ENCODE assay signal across 12 cellular contexts in the genomic region with DNA sequence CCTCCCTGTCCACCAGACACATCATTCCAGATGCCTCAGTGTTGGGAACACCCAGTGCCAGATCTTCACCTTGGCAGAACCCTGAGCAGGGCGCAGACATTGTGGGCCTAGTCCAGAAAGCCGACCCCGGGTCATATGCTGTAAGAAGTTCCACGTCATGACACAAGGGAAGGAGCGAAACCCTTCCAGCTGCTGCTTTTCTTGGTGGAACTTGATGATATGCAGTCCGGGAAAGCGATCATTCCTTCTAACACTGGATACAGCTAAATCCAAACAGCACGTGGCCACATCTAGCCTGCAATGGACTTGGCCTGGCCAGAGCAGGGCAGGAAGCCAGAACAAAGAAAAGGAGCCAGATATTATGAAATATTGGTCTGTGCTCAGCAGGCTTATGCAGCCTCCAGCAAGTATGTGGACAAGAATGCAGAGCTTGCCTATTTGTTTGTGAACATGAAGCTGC. TPM values are rescaled to one million over a fixed set of nuclear protein-coding genes. Genes with fewer than 3 reads are reported as not detected.
A peak's percentile ranks its signal among the peaks of the same experiment; 100 is the strongest.
DNase-seq lines count a peak whose midpoint lies in the region; ATAC-seq, FAIRE-seq and TF ChIP-seq lines count a peak whose summit lies in the region.
"Had no signal": no experiment of that assay in that cellular context is flagged by ENCODE, and none has a peak within 500 bp of the region (broad histone marks: within the 10 kb centered on the region; RNA-seq: fewer than 3 reads in every experiment).

No MANE protein-coding gene starts in this region.

- TF ChIP-seq POLR2A in HepG2 (IDR thresholded peaks at IDR 0.05; ENCODE audit: insufficient read depth in 1 of 2, low read depth in 2 of 2, low read length in 2 of 2): no peak

- H3K9me3 ChIP-seq in HepG2 (ENCODE audit: low read length) (no peaks in the 10 kb centered on the region), skeletal muscle tissue (ENCODE audit: control insufficient read depth in 3 of 3, low read length in 3 of 3) (peaks cover 0 to 2% (median 0%) of the 10 kb centered on the region in 3 donors)

- H3K4me3 ChIP-seq in dorsolateral prefrontal cortex (peak overlapping the region in 1 of 59 donors; percentile 2), HepG2 (replicated peaks in 1 of 3; ENCODE audit: insufficient read depth in 1 of 3, low read depth in 2 of 3, low read length in 3 of 3) (no peak overlapping the region), skeletal muscle tissue (ENCODE audit: low read length in 3 of 3) (peak overlapping the region; percentile 46 to 54 (median 49))

- ATAC-seq in HepG2: peak; percentile 98
- ATAC-seq in GM18520 (IDR thresholded peaks at IDR 0.05; ENCODE audit: unreplicated experiment): no peak
- no peak for ATAC-seq in HG03460 (IDR thresholded peaks at IDR 0.05; ENCODE audit: unreplicated experiment)
- ATAC-seq: T-helper 17 cell had no signal

- TF ChIP-seq CTCF in dorsolateral prefrontal cortex (IDR thresholded peaks at IDR 0.05 in 54 of 56, conservative IDR thresholded peaks at IDR 0.05 in 2 of 56; ENCODE audit: low read depth in 1 of 56, partially characterized antibody in 56 of 56): no peak
- TF ChIP-seq CTCF in HepG2 (CRISPR knock-in tag; IDR thresholded peaks at IDR 0.05): no peak

- peak; percentile 61 for DNase-seq in HuH-7.5 (ENCODE audit: low spot score)
- DNase-seq in dorsolateral prefrontal cortex: peak in 5 of 10 donors; percentile 14 to 87 (median 42)
- DNase-seq in HepG2 (ENCODE audit: low spot score): peak; percentile 77
- no peak for DNase-seq in stimulated activated CD4-positive, alpha-beta T cell treated with anti-CD3 and anti-CD28 coated beads, Interleukin-1b, Interleukin-23, amount 100 ng/mL, for 48 hours
- DNase-seq in NCI-H2029 treated with DMSO at 0.1 percent for 48 hours (lab: John Stamatoyannopoulos, UW): no peak
- DNase-seq: activated naive CD4-positive, alpha-beta T cell treated with anti-CD3 and anti-CD28 coated beads, Interleukin-2, amount 10 ng/mL, durations not matched to agents 7 days and 5 days; NCI-H2081; T-helper 17 cell had no signal

- H2AFZ ChIP-seq in HepG2 (ENCODE audit: low read length): no peak overlapping the region

- no peak for TF ChIP-seq RAD21 in HepG2 (CRISPR knock-in tag; IDR thresholded peaks at IDR 0.05)

- peaks cover 15% of the 10 kb centered on the region for H3K4me1 ChIP-seq in HepG2 (ENCODE audit: insufficient read depth, low read length)
- H3K4me1 ChIP-seq in skeletal muscle tissue (ENCODE audit: control insufficient read depth in 3 of 3, insufficient read depth in 3 of 3, low read length in 3 of 3): peaks cover 30 to 41% (median 40%) of the 10 kb centered on the region in 3 donors

- H3K9ac ChIP-seq in HepG2 (ENCODE audit: insufficient read depth, low read depth, low read length) (no peak overlapping the region), skeletal muscle tissue (ENCODE audit: low read depth in 1 of 3, low read length in 3 of 3) (peak overlapping the region; percentile 28 to 69 (median 44))

- H4K20me1 ChIP-seq in HepG2 (ENCODE audit: insufficient read depth, low read length): no peaks in the 10 kb centered on the region

- H3K4me2 ChIP-seq in HepG2 (ENCODE audit: low read depth, low read length): peak overlapping the region; percentile 2; the same call in 1 of the 2 replicates

- TF ChIP-seq EP300 in HepG2 (IDR thresholded peaks at IDR 0.05; ENCODE audit: low read depth in 2 of 2, low read length in 2 of 2) (no peak), HepG2 (CRISPR knock-in tag; IDR thresholded peaks at IDR 0.05; ENCODE audit: borderline replicate concordance) (no peak)

- CTCF ChIA-PET in HepG2 (lab: Yijun Ruan, JAX; ENCODE audit: low intra/inter-chr PET ratio, low total read pairs): no interaction called here

- H3K27me3 ChIP-seq in dorsolateral prefrontal cortex (no peaks in the 10 kb centered on the region), HepG2 (ENCODE audit: control insufficient read depth in 1 of 2, insufficient read depth in 2 of 2, low read length in 2 of 2) (peaks cover 4 to 18% of the 10 kb centered on the region in 2 experiments; a peak in 4 of 5 replicates), skeletal muscle tissue (ENCODE audit: control insufficient read depth in 3 of 3, insufficient read depth in 3 of 3, low read length in 3 of 3) (no peaks in the 10 kb centered on the region)

- H3K79me2 ChIP-seq in HepG2 (ENCODE audit: insufficient read depth, low read length): no peaks in the 10 kb centered on the region

- BruUV-seq in HepG2 (replicated peaks; lab: Mats Ljungman, UMichigan): no TSS peak

- H3K27ac ChIP-seq in dorsolateral prefrontal cortex (peak overlapping the region in 38 of 59 donors; percentile 3 to 81 (median 44)), HepG2 (ENCODE audit: extremely low read length, insufficient read depth, low read length) (no peak overlapping the region), skeletal muscle tissue (ENCODE audit: low read depth, low read length) (peak overlapping the region; percentile 56)

- no peaks in the 10 kb centered on the region for H3K36me3 ChIP-seq in HepG2 (replicated peaks in 1 of 2; ENCODE audit: control insufficient read depth in 1 of 2, insufficient read depth in 2 of 2, low read length in 2 of 2)
- H3K36me3 ChIP-seq in skeletal muscle tissue (ENCODE audit: control insufficient read depth in 3 of 3, insufficient read depth in 3 of 3, low read length in 3 of 3): no peaks in the 10 kb centered on the region

- peak; percentile 57 for FAIRE-seq in HepG2 (lab: Jason Lieb, UNC)
- FAIRE-seq: keratinocyte had no signal

- intact Hi-C loops in dorsolateral prefrontal cortex (cut with DNase I) (no loop called here), HepG2 (cut with micrococcal nuclease; ENCODE audit: unreplicated experiment) (no loop called here)

- in situ Hi-C loops in HepG2 (cut with HindIII; ENCODE audit: extremely low pct_ligation_motif_present, low pct_unique_long_range_greater_than_20kb): no loop called here

- POLR2A ChIA-PET in HepG2 (lab: Yijun Ruan, JAX): no interaction called here

- WGBS in HepG2 (ENCODE audit: low lambda C conversion rate): 4% methylated on average over 3 of the region's 8 CpGs

TF ChIP-seq in HepG2, 621 proteins besides CTCF, POLR2A, EP300 and RAD21 (continues in another document):
- no peak for TF ChIP-seq ZNF772 (CRISPR knock-in tag; IDR thresholded peaks at IDR 0.05)
- TF ChIP-seq, protein P1, sequence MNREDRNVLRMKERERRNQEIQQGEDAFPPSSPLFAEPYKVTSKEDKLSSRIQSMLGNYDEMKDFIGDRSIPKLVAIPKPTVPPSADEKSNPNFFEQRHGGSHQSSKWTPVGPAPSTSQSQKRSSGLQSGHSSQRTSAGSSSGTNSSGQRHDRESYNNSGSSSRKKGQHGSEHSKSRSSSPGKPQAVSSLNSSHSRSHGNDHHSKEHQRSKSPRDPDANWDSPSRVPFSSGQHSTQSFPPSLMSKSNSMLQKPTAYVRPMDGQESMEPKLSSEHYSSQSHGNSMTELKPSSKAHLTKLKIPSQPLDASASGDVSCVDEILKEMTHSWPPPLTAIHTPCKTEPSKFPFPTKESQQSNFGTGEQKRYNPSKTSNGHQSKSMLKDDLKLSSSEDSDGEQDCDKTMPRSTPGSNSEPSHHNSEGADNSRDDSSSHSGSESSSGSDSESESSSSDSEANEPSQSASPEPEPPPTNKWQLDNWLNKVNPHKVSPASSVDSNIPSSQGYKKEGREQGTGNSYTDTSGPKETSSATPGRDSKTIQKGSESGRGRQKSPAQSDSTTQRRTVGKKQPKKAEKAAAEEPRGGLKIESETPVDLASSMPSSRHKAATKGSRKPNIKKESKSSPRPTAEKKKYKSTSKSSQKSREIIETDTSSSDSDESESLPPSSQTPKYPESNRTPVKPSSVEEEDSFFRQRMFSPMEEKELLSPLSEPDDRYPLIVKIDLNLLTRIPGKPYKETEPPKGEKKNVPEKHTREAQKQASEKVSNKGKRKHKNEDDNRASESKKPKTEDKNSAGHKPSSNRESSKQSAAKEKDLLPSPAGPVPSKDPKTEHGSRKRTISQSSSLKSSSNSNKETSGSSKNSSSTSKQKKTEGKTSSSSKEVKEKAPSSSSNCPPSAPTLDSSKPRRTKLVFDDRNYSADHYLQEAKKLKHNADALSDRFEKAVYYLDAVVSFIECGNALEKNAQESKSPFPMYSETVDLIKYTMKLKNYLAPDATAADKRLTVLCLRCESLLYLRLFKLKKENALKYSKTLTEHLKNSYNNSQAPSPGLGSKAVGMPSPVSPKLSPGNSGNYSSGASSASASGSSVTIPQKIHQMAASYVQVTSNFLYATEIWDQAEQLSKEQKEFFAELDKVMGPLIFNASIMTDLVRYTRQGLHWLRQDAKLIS (CRISPR knock-in tag; IDR thresholded peaks at IDR 0.05): no peak
- peak; percentile 71 for TF ChIP-seq CEBPB (IDR thresholded peaks at IDR 0.05; ENCODE audit: borderline replicate concordance, low read depth, low read length)

RNA-seq across cellular contexts. Expression of a gene that starts 22.0 kb away (rescaled TPM):
- total RNA-seq in dorsolateral prefrontal cortex: 10 to 100 TPM in 113 of 120 experiments, 1 to 10 TPM in 7; 8.4 to 31.4 (median 14.8) TPM
- total RNA-seq in HepG2 (2016; rRNA removed; fragmentation: Illumina TruSeq; extraction: Trizol): not detected in 2 replicates
- total RNA-seq in HepG2 (2016; cell fraction: cytosol; rRNA removed; fragmentation: Illumina TruSeq; extraction: Trizol; ENCODE audit: low read depth): not detected in 2 replicates
- total RNA-seq in HepG2 (2016; cell fraction: insoluble cytoplasmic fraction; rRNA removed; fragmentation: Illumina TruSeq; extraction: Trizol): not detected in 2 replicates
- total RNA-seq in HepG2 (2016; cell fraction: membrane; rRNA removed; fragmentation: Illumina TruSeq; extraction: Trizol): not detected in 2 replicates
- not detected in 2 replicates for total RNA-seq in HepG2 (2016; cell fraction: nucleus; rRNA removed; fragmentation: Illumina TruSeq; extraction: Trizol)
- polyA plus RNA-seq in HepG2 (2011; rRNA removed): not detected in 2 replicates
- polyA plus RNA-seq in HepG2 (2011; cell fraction: cytosol; rRNA removed): not detected in 2 replicates
- not detected in 2 replicates for polyA plus RNA-seq in HepG2 (2011; cell fraction: nucleus; rRNA removed)
- not detected in 2 replicates for polyA plus RNA-seq in HepG2 (2012)
- polyA plus RNA-seq in HepG2 (2016; cell fraction: cytosol; fragmentation: Illumina TruSeq; extraction: Trizol; ENCODE audit: low read depth): not detected in 2 replicates
- not detected in 2 replicates for polyA plus RNA-seq in HepG2 (2016; cell fraction: insoluble cytoplasmic fraction; fragmentation: Illumina TruSeq; extraction: Trizol; ENCODE audit: low read depth)
- not detected in 2 replicates for polyA plus RNA-seq in HepG2 (2016; cell fraction: membrane; fragmentation: Illumina TruSeq; extraction: Trizol; ENCODE audit: low read depth)
- not detected in 2 replicates for polyA plus RNA-seq in HepG2 (2016; cell fraction: nucleus; fragmentation: Illumina TruSeq; extraction: Trizol; ENCODE audit: insufficient read depth, low read depth)
- polyA minus RNA-seq in HepG2 (2011; rRNA and poly(A)+ RNA removed; ENCODE audit: low replicate concordance): not detected in 2 replicates
- not detected in 2 replicates for polyA minus RNA-seq in HepG2 (2011; cell fraction: cytosol; rRNA and poly(A)+ RNA removed)
- not detected in 2 replicates for polyA minus RNA-seq in HepG2 (2011; cell fraction: nucleus; rRNA and poly(A)+ RNA removed)
- total RNA-seq in skeletal muscle tissue: 12.0 TPM
- total RNA-seq: T-helper 17 cell had no signal

Comparison
In these comparisons a context has a peak if more than half of its experiments do, and no peak if none do; other contexts are left out.
1. DNase-seq: peak in HuH-7.5 (single experiment) and HepG2 (single experiment); none in stimulated activated CD4-positive, alpha-beta T cell treated with anti-CD3 and anti-CD28 coated beads, Interleukin-1b, Interleukin-23, amount 100 ng/mL, for 48 hours (single experiment) and NCI-H2029 treated with DMSO at 0.1 percent for 48 hours (single experiment).
2. H3K4me3 ChIP-seq: peak in skeletal muscle tissue (3 of 3); none in HepG2 (0 of 3).
3. RNA of a gene that starts 22.0 kb away (total RNA-seq): 8.4 to 31.4 TPM in dorsolateral prefrontal cortex and 12.0 TPM in skeletal muscle tissue (single experiment); not detected in HepG2; every median in the first group is over 4 times any median in the second.